Comparison of ENCODE assay signal across 22 cellular contexts in genomic region chr15:31036783-31037182, GRCh38.
"Had no signal": no experiment of that assay in that cellular context is flagged by ENCODE, and none has a peak within 500 bp of the region (broad histone marks: within the 10 kb centered on the region; RNA-seq: fewer than 3 reads in every experiment).

No MANE protein-coding gene starts in this region.

- H3K36me3 ChIP-seq: MG63, SJSA1 had no signal

- H3K27me3 ChIP-seq: MG63, SJSA1 had no signal

- H3K4me3 ChIP-seq: MG63, SJSA1, SK-N-MC had no signal

- FAIRE-seq: RCC 7860 had no signal

- H3K9me3 ChIP-seq: MG63, SJSA1 had no signal

- H3K27ac ChIP-seq: SJSA1, SK-N-MC had no signal

- DNase-seq: IMR-90, Karpas-422, KG1, MG63, NCI-H1092 treated with DMSO at 0.1 percent for 48 hours, NCI-H1436, NCI-H187, NCI-H2029, NCI-H2081 treated with DMSO at 0.1 percent for 48 hours, NCI-H2171, NCI-H226, NCI-H446, NCI-H510A, NCI-H524 treated with DMSO at 0.1 percent for 48 hours, NCI-H69, NCI-H774, Right ventricle myocardium superior, RPMI8226, SIG-M5 had no signal
